Comparison of ENCODE assay signal across 18 cellular contexts in genomic region chr19:31317098-31317497, GRCh38. TPM values are rescaled to one million over a fixed set of nuclear protein-coding genes. Genes with fewer than 3 reads are reported as not detected.
DNase-seq lines count a peak whose midpoint lies in the region; ATAC-seq and TF ChIP-seq lines count a peak whose summit lies in the region.
"Had no signal": no experiment of that assay in that cellular context is flagged by ENCODE, and none has a peak within 500 bp of the region (broad histone marks: within the 10 kb centered on the region; RNA-seq: fewer than 3 reads in every experiment).

No MANE protein-coding gene starts in this region.

- peak overlapping the region; percentile 43 for H3K9ac ChIP-seq in neural cell (ENCODE audit: low read length)

- no peaks in the 10 kb centered on the region for H3K9me2 ChIP-seq in neural cell (ENCODE audit: insufficient read depth, low read length)

- no peak for TF ChIP-seq RAD21 in neural cell (conservative IDR thresholded peaks at IDR 0.05)

- H3K9me3 ChIP-seq in neural cell (ENCODE audit: low read length): no peaks in the 10 kb centered on the region
- H3K9me3 ChIP-seq: lower lobe of right lung, spleen had no signal

- H3F3A ChIP-seq in neural cell (ENCODE audit: insufficient read depth, low read length, poor library complexity, severe bottlenecking): no peaks in the 10 kb centered on the region

- no peaks in the 10 kb centered on the region for H4K20me1 ChIP-seq in neural cell (ENCODE audit: insufficient read depth)

- H3K4me3 ChIP-seq in neural cell (ENCODE audit: low read length): peak overlapping the region; percentile 47
- H3K4me3 ChIP-seq: lower lobe of right lung, spleen had no signal

- no peak for TF ChIP-seq EP300 in neural cell (conservative IDR thresholded peaks at IDR 0.05; ENCODE audit: poor library complexity, severe bottlenecking)

- H3K27me3 ChIP-seq in neural cell (ENCODE audit: insufficient read depth, low read depth, low read length): no peaks in the 10 kb centered on the region
- H3K27me3 ChIP-seq: spleen had no signal

- intact Hi-C loops in Right ventricle myocardium inferior (cut with DNase I): no loop called here

- DNase-seq in DMS79 treated with DMSO at 0.1 percent for 48 hours (lab: John Stamatoyannopoulos, UW) (peak; percentile 56), DMS79 (lab: John Stamatoyannopoulos, UW) (no peak), Right ventricle myocardium inferior (ENCODE audit: missing footprints) (peak; percentile 64), left lobe of liver (ENCODE audit: low spot score) (no peak), NCI-H1092 treated with DMSO at 0.1 percent for 48 hours (lab: John Stamatoyannopoulos, UW) (no peak), NCI-H774 (lab: John Stamatoyannopoulos, UW) (no peak)
- DNase-seq: activated gamma-delta T cell treated with Interleukin-2 at 50 U/mL for 16 hours; GDM1; lower lobe of right lung; NCI-H1930; NCI-H524; OCI-M1; spleen; stimulated activated naive CD4-positive, alpha-beta T cell treated with Interleukin-2 at 50 U/mL for 16 hours had no signal

- peak overlapping the region; percentile 71 for H3K27ac ChIP-seq in neural cell (ENCODE audit: low read length)
- H3K27ac ChIP-seq: 22Rv1, lower lobe of right lung had no signal

- no peak for TF ChIP-seq CTCF in neural cell (IDR thresholded peaks at IDR 0.05; ENCODE audit: poor library complexity, severe bottlenecking)

- no peak overlapping the region for H3K4me2 ChIP-seq in neural cell (ENCODE audit: low read length)

- no peaks in the 10 kb centered on the region for H3K36me3 ChIP-seq in neural cell (ENCODE audit: insufficient read depth, low read length)
- H3K36me3 ChIP-seq: lower lobe of right lung, spleen had no signal

- ATAC-seq in Right ventricle myocardium inferior (no peak), left lobe of liver (no peak), GM21576 (IDR thresholded peaks at IDR 0.05; ENCODE audit: unreplicated experiment) (no peak)

- no peak overlapping the region for H2AFZ ChIP-seq in neural cell (ENCODE audit: low read depth, low read length)

- H3K79me2 ChIP-seq in neural cell (replicated peaks; ENCODE audit: insufficient read depth, low read length): no peaks in the 10 kb centered on the region

TF ChIP-seq in neural cell, 6 proteins besides CTCF, POLR2A, EP300 and RAD21:
- TF ChIP-seq EZH2 (IDR thresholded peaks at IDR 0.05; ENCODE audit: borderline replicate concordance, insufficient read depth, low read length, poor library complexity, severe bottlenecking): no peak
- TF ChIP-seq, protein P1, sequence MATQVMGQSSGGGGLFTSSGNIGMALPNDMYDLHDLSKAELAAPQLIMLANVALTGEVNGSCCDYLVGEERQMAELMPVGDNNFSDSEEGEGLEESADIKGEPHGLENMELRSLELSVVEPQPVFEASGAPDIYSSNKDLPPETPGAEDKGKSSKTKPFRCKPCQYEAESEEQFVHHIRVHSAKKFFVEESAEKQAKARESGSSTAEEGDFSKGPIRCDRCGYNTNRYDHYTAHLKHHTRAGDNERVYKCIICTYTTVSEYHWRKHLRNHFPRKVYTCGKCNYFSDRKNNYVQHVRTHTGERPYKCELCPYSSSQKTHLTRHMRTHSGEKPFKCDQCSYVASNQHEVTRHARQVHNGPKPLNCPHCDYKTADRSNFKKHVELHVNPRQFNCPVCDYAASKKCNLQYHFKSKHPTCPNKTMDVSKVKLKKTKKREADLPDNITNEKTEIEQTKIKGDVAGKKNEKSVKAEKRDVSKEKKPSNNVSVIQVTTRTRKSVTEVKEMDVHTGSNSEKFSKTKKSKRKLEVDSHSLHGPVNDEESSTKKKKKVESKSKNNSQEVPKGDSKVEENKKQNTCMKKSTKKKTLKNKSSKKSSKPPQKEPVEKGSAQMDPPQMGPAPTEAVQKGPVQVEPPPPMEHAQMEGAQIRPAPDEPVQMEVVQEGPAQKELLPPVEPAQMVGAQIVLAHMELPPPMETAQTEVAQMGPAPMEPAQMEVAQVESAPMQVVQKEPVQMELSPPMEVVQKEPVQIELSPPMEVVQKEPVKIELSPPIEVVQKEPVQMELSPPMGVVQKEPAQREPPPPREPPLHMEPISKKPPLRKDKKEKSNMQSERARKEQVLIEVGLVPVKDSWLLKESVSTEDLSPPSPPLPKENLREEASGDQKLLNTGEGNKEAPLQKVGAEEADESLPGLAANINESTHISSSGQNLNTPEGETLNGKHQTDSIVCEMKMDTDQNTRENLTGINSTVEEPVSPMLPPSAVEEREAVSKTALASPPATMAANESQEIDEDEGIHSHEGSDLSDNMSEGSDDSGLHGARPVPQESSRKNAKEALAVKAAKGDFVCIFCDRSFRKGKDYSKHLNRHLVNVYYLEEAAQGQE (IDR thresholded peaks at IDR 0.05; ENCODE audit: borderline replicate concordance): no peak
- no peak for TF ChIP-seq TAF1 (IDR thresholded peaks at IDR 0.05; ENCODE audit: low read depth)
- TF ChIP-seq MXI1 (conservative IDR thresholded peaks at IDR 0.05; ENCODE audit: poor library complexity, severe bottlenecking): no peak
- TF ChIP-seq POLR2AphosphoS5 (IDR thresholded peaks at IDR 0.05): no peak
- no peak for TF ChIP-seq SMC3 (conservative IDR thresholded peaks at IDR 0.05; ENCODE audit: poor library complexity)

RNA-seq across cellular contexts. Expression of gene TSHZ3, which starts 32.1 kb away (rescaled TPM):
- 3.5 TPM for total RNA-seq in Right ventricle myocardium inferior
- 1.7 and 2.4 TPM in 2 replicates for polyA plus RNA-seq in neural cell
- polyA minus RNA-seq in neural cell: 3.9 and 5.4 TPM in 2 replicates
- 1.1 TPM for total RNA-seq in left lobe of liver
- total RNA-seq: MCF 10A had no signal

Comparison
In these comparisons a context has a peak if more than half of its experiments do, and no peak if none do; other contexts are left out.
1. DNase-seq: peak in DMS79 treated with DMSO at 0.1 percent for 48 hours (single experiment) and Right ventricle myocardium inferior (single experiment); none in DMS79 (single experiment), left lobe of liver (single experiment), NCI-H1092 treated with DMSO at 0.1 percent for 48 hours (single experiment) and NCI-H774 (single experiment).